Comparison of ENCODE assay signal across 16 cellular contexts in the genomic region with DNA sequence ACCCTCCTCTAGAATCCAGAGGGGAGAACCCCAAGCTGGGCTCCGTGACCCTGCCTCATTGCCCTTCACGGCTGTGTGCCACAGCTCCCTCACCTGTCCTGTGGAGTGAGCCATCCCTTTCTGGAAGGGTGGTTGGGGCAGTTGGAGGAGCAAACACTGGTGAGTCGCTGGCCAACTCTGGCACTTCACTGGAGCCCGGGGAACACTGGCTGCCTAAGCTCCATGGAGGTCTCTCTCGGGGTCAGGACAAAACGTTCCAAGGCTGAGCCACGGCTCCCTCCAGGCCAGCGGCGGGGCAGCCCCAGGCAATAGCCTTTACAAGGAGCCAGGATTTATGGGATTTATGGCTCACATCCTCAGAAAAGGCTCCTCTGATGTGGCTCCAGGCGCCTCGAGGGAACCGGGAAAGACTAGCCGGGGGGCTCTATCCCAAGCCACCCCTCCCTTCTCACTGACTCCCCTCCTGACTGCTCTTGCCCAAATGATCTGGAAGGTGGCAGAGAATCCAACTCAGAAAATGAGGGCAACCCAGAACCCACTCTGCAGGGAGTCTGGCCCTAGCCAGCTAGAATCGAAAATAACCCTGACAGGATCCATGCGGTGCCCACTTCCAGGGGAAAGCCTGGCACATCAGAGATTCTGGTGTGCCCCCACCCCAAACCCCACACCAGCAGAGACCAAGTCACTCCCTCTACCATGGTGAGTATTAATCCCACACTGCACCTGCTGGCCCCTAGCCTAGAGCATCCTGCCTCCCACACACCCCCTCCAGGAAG.
"Had no signal": no experiment of that assay in that cellular context is flagged by ENCODE, and none has a peak within 500 bp of the region (broad histone marks: within the 10 kb centered on the region; RNA-seq: fewer than 3 reads in every experiment).

No MANE protein-coding gene starts in this region.

- H3K27me3 ChIP-seq: colonic mucosa, sigmoid colon, thyroid gland had no signal

- DNase-seq: activated B cell treated with CpG ODN at 0.5 μM for 24 hours; activated CD4-positive, alpha-beta T cell treated with anti-CD3 and anti-CD28 coated beads for 48 hours; activated CD8-positive, alpha-beta memory T cell treated with anti-CD3 and anti-CD28 coated beads, Interleukin-2, amount 50 U/mL, for 4 hours; activated CD8-positive, alpha-beta T cell treated with anti-CD3 and anti-CD28 coated beads, Interleukin-2, amount 10 ng/mL, durations not matched to agents 7 days and 5 days; activated effector memory CD4-positive, alpha-beta T cell treated with anti-CD3 and anti-CD28 coated beads, Interleukin-2, amount 50 U/mL, for 16 hours; activated T-cell treated with anti-CD3 and anti-CD28 coated beads, Interleukin-2, amount 50 U/mL, for 48 hours; colonic mucosa; foreskin melanocyte; left colon; naive B cell; sigmoid colon; T-helper 17 cell; thyroid gland had no signal

- H3K27ac Mint-ChIP-seq: activated B cell treated with CpG ODN at 0.5 μM for 24 hours; activated CD8-positive, alpha-beta T cell treated with anti-CD3 and anti-CD28 coated beads, Interleukin-2, amount 10 ng/mL, durations not matched to agents 7 days and 5 days; activated naive CD4-positive, alpha-beta T cell treated with anti-CD3 and anti-CD28 coated beads, Interleukin-2, amount 50 U/mL, for 24 hours; stimulated activated memory B cell treated with anti-CD40 and anti-IgM and Interleukin-4, amounts not matched to agents 10 μg/mL and 1 μg/mL and 100 μg/mL, for 72 hours; T-helper 17 cell had no signal

- H3K27me3 Mint-ChIP-seq: activated B cell treated with CpG ODN at 0.5 μM for 24 hours; activated naive CD4-positive, alpha-beta T cell treated with anti-CD3 and anti-CD28 coated beads, Interleukin-2, amount 50 U/mL, for 24 hours; stimulated activated memory B cell treated with anti-CD40 and anti-IgM and Interleukin-4, amounts not matched to agents 10 μg/mL and 1 μg/mL and 100 μg/mL, for 72 hours had no signal

- H3K36me3 ChIP-seq: colonic mucosa, sigmoid colon, thyroid gland had no signal

- H3K9me3 Mint-ChIP-seq: activated B cell treated with CpG ODN at 0.5 μM for 24 hours; activated naive CD4-positive, alpha-beta T cell treated with anti-CD3 and anti-CD28 coated beads, Interleukin-2, amount 50 U/mL, for 24 hours; naive B cell; stimulated activated memory B cell treated with anti-CD40 and anti-IgM and Interleukin-4, amounts not matched to agents 10 μg/mL and 1 μg/mL and 100 μg/mL, for 72 hours had no signal

- H3K4me3 ChIP-seq: colonic mucosa, sigmoid colon, thyroid gland had no signal

- H3K4me3 Mint-ChIP-seq: activated B cell treated with CpG ODN at 0.5 μM for 24 hours; activated CD8-positive, alpha-beta T cell treated with anti-CD3 and anti-CD28 coated beads, Interleukin-2, amount 10 ng/mL, durations not matched to agents 7 days and 5 days; activated naive CD4-positive, alpha-beta T cell treated with anti-CD3 and anti-CD28 coated beads, Interleukin-2, amount 50 U/mL, for 24 hours; naive B cell; stimulated activated memory B cell treated with anti-CD40 and anti-IgM and Interleukin-4, amounts not matched to agents 10 μg/mL and 1 μg/mL and 100 μg/mL, for 72 hours; T-helper 17 cell had no signal

- H3K27ac ChIP-seq: colonic mucosa, sigmoid colon, thyroid gland had no signal

- H3K4me1 Mint-ChIP-seq: activated B cell treated with CpG ODN at 0.5 μM for 24 hours; activated naive CD4-positive, alpha-beta T cell treated with anti-CD3 and anti-CD28 coated beads, Interleukin-2, amount 50 U/mL, for 24 hours; naive B cell; stimulated activated memory B cell treated with anti-CD40 and anti-IgM and Interleukin-4, amounts not matched to agents 10 μg/mL and 1 μg/mL and 100 μg/mL, for 72 hours had no signal

- ATAC-seq: activated CD8-positive, alpha-beta T cell treated with anti-CD3 and anti-CD28 coated beads, Interleukin-2, amount 10 ng/mL, durations not matched to agents 7 days and 5 days; esophagus mucosa; left colon; stimulated activated memory B cell treated with anti-CD40 and anti-IgM and Interleukin-4, amounts not matched to agents 10 μg/mL and 1 μg/mL and 100 μg/mL, for 72 hours; T-helper 17 cell had no signal

- H3K9me3 ChIP-seq: colonic mucosa, sigmoid colon, thyroid gland had no signal

- H3K36me3 Mint-ChIP-seq: activated naive CD4-positive, alpha-beta T cell treated with anti-CD3 and anti-CD28 coated beads, Interleukin-2, amount 50 U/mL, for 24 hours; naive B cell; stimulated activated memory B cell treated with anti-CD40 and anti-IgM and Interleukin-4, amounts not matched to agents 10 μg/mL and 1 μg/mL and 100 μg/mL, for 72 hours had no signal

- H3K4me1 ChIP-seq: colonic mucosa, sigmoid colon, thyroid gland had no signal
